ENCODE assay signal across 9 cellular contexts in genomic region chr12:116389990-116390655, GRCh38.
DNase-seq lines count a peak whose midpoint lies in the region; ATAC-seq, FAIRE-seq and TF ChIP-seq lines count a peak whose summit lies in the region.
"Had no signal": no experiment of that assay in that cellular context is flagged by ENCODE, and none has a peak within 500 bp of the region (broad histone marks: within the 10 kb centered on the region; RNA-seq: fewer than 3 reads in every experiment).

No MANE protein-coding gene starts in this region.

- H3K4me1 ChIP-seq in suprapubic skin (peaks cover 19% of the 10 kb centered on the region), HAP-1 (no peaks in the 10 kb centered on the region)
- no peaks in the 10 kb centered on the region for H3K4me1 ChIP-seq in CD4-positive, alpha-beta memory T cell (ENCODE audit: insufficient read depth, low read length)

- CTCF ChIA-PET in CD4-positive, alpha-beta memory T cell (lab: Charles Lee; ENCODE audit: partially characterized antibody), result interaction anchor here (1.7 kb wide), 1 partner anchor 52 kb away, joined by 3 read pairs; no protein-coding TSS in a partner anchor

- H3K36me3 Mint-ChIP-seq in brain, result no peaks in the 10 kb centered on the region
- H3K36me3 Mint-ChIP-seq in CD4-positive, alpha-beta memory T cell, result no peaks in the 10 kb centered on the region

- H3K27me3 Mint-ChIP-seq in brain, result no peaks in the 10 kb centered on the region
- peaks cover 4 to 5% of the 10 kb centered on the region in 2 donors for H3K27me3 Mint-ChIP-seq in CD4-positive, alpha-beta memory T cell

- H3K9me3 ChIP-seq in suprapubic skin (no peaks in the 10 kb centered on the region), HAP-1 (no peaks in the 10 kb centered on the region)
- H3K9me3 ChIP-seq in CD4-positive, alpha-beta memory T cell (ENCODE audit: control insufficient read depth in 1 of 2, low read length in 2 of 2), result no peaks in the 10 kb centered on the region

- FAIRE-seq in HTR-8/SVneo (lab: Jason Lieb, UNC), result no peak
- FAIRE-seq: TTC549 had no signal

- 27% methylated on average over 8 of the region's 8 CpGs for WGBS in suprapubic skin

- no peak for ATAC-seq in GM21390 (IDR thresholded peaks at IDR 0.05; ENCODE audit: unreplicated experiment)

- intact Hi-C loops in CD4-positive, alpha-beta memory T cell (cut with micrococcal nuclease), result no loop called here

- peak; percentile 76 for DNase-seq in HTR-8/SVneo (ENCODE audit: insufficient read length, low spot score)
- peak; percentile 81 for DNase-seq in hepatic stellate cell (ENCODE audit: low spot score)
- no peak for DNase-seq in suprapubic skin (ENCODE audit: low spot score in 2 of 2)
- no peak for DNase-seq in HAP-1 (ENCODE audit: low spot score in 2 of 2)
- DNase-seq in CD4-positive, alpha-beta memory T cell, result no peak
- no peak for DNase-seq in HT-29 (ENCODE audit: low spot score)

- peak overlapping the region in 4 of 5 experiments; percentile 48 to 71 (median 66) for H3K27ac Mint-ChIP-seq in brain
- no peak overlapping the region for H3K27ac Mint-ChIP-seq in CD4-positive, alpha-beta memory T cell

- TF ChIP-seq POLR2A in suprapubic skin (IDR thresholded peaks at IDR 0.05), result no peak

- H3K9me3 Mint-ChIP-seq in brain, result peaks cover 3 to 30% (median 11%) of the 10 kb centered on the region in 5 experiments
- H3K9me3 Mint-ChIP-seq in CD4-positive, alpha-beta memory T cell, result peaks cover 0 to 4% (median 0%) of the 10 kb centered on the region in 8 donors

- H3K4me3 Mint-ChIP-seq in brain, result no peak overlapping the region
- no peak overlapping the region for H3K4me3 Mint-ChIP-seq in CD4-positive, alpha-beta memory T cell

- TF ChIP-seq CTCF in brain (conservative IDR thresholded peaks at IDR 0.05) (no peak), suprapubic skin (IDR thresholded peaks at IDR 0.05) (no peak)

- H3K4me1 Mint-ChIP-seq in brain, result no peaks in the 10 kb centered on the region
- peaks cover 0 to 10% (median 2%) of the 10 kb centered on the region in 4 donors for H3K4me1 Mint-ChIP-seq in CD4-positive, alpha-beta memory T cell

- H3K4me3 ChIP-seq in suprapubic skin (no peak overlapping the region), HAP-1 (no peak overlapping the region)
- H3K4me3 ChIP-seq in CD4-positive, alpha-beta memory T cell (ENCODE audit: low read length in 2 of 2), result no peak overlapping the region

- no peak for TF ChIP-seq EP300 in suprapubic skin (IDR thresholded peaks at IDR 0.05)

- POLR2A ChIA-PET in CD4-positive, alpha-beta memory T cell (lab: Charles Lee; ENCODE audit: partially characterized antibody), result no interaction called here

- H3K36me3 ChIP-seq in suprapubic skin (no peaks in the 10 kb centered on the region), HAP-1 (replicated peaks) (no peaks in the 10 kb centered on the region)
- no peaks in the 10 kb centered on the region for H3K36me3 ChIP-seq in CD4-positive, alpha-beta memory T cell (ENCODE audit: insufficient read depth, low read length)

- peak overlapping the region; percentile 78 for H3K27ac ChIP-seq in suprapubic skin
- no peak overlapping the region for H3K27ac ChIP-seq in CD4-positive, alpha-beta memory T cell (ENCODE audit: low read depth, low read length)

- H3K27me3 ChIP-seq in suprapubic skin, result no peaks in the 10 kb centered on the region
- no peaks in the 10 kb centered on the region for H3K27me3 ChIP-seq in HAP-1 (ENCODE audit: low read depth)
- no peaks in the 10 kb centered on the region for H3K27me3 ChIP-seq in CD4-positive, alpha-beta memory T cell (ENCODE audit: insufficient read depth, low read length)

- in situ Hi-C loops in HAP-1 (cut with MboI; ENCODE audit: low sequenced_read_pairs), result no loop called here

Comparison
In these comparisons a context has a peak if more than half of its experiments do, and no peak if none do; other contexts are left out.
1. DNase-seq: peak in HTR-8/SVneo (single experiment) and hepatic stellate cell (single experiment); none in suprapubic skin (0 of 2), HAP-1 (0 of 2), CD4-positive, alpha-beta memory T cell (0 of 5) and HT-29 (single experiment).
2. H3K27ac Mint-ChIP-seq: peak in brain (4 of 5); none in CD4-positive, alpha-beta memory T cell (0 of 7).